In genomic region chr11:65540290-65541092, GRCh38 we compare ENCODE assay signal across 8 cellular contexts. TPM values are rescaled to one million over a fixed set of nuclear protein-coding genes. Genes with fewer than 3 reads are reported as not detected.
DNase-seq lines count a peak whose midpoint lies in the region; ATAC-seq and TF ChIP-seq lines count a peak whose summit lies in the region.

No MANE protein-coding gene starts in this region.

- peak; percentile 82 for TF ChIP-seq CTCF in coronary artery (IDR thresholded peaks at IDR 0.05)
- TF ChIP-seq CTCF in liver (IDR thresholded peaks at IDR 0.05; ENCODE audit: low read depth, low read length, missing input control), result peak; percentile 77

- H3K36me3 ChIP-seq in liver (ENCODE audit: control insufficient read depth in 4 of 4, insufficient read depth in 3 of 4, low read depth in 1 of 4, low read length in 3 of 4), result peaks cover 3 to 18% (median 11%) of the 10 kb centered on the region in 4 donors

- H3K27me3 ChIP-seq in liver (ENCODE audit: control insufficient read depth in 4 of 4, insufficient read depth in 4 of 4, low read length in 3 of 4), result no peaks in the 10 kb centered on the region

- H3K4me1 ChIP-seq in liver (ENCODE audit: control insufficient read depth in 4 of 4, insufficient read depth in 4 of 4, low read length in 3 of 4), result peaks cover 9 to 33% (median 21%) of the 10 kb centered on the region in 4 donors

- H3K27me3 Mint-ChIP-seq in activated CD4-positive, alpha-beta T cell treated with anti-CD3 and anti-CD28 coated beads, Interleukin-2, amount 10 ng/mL, durations not matched to agents 7 days and 5 days, result no peaks in the 10 kb centered on the region

- H3K4me1 Mint-ChIP-seq in activated CD4-positive, alpha-beta T cell treated with anti-CD3 and anti-CD28 coated beads, Interleukin-2, amount 10 ng/mL, durations not matched to agents 7 days and 5 days, result peaks cover 19% of the 10 kb centered on the region

- H3K27ac ChIP-seq in coronary artery, result peak overlapping the region; percentile 64 to 93
- peak overlapping the region; percentile 74 to 84 for H3K27ac ChIP-seq in liver (ENCODE audit: low read depth in 1 of 2, low read length in 2 of 2)

- peak; percentile 80 to 83 for TF ChIP-seq RAD21 in liver (IDR thresholded peaks at IDR 0.05)

- no peaks in the 10 kb centered on the region for H3K9me3 Mint-ChIP-seq in activated CD4-positive, alpha-beta T cell treated with anti-CD3 and anti-CD28 coated beads, Interleukin-2, amount 10 ng/mL, durations not matched to agents 7 days and 5 days

- in situ Hi-C loops in ACHN (cut with HindIII; ENCODE audit: low pct_ligation_motif_present, low pct_unique_long_range_greater_than_20kb, low sequenced_read_pairs), result no loop called here

- under 1% methylated on average over 78 of the region's 78 CpGs for WGBS in liver

- H3K4me3 Mint-ChIP-seq in activated CD4-positive, alpha-beta T cell treated with anti-CD3 and anti-CD28 coated beads, Interleukin-2, amount 10 ng/mL, durations not matched to agents 7 days and 5 days, result peak overlapping the region; percentile 78

- DNase-seq in ACHN, result peak; percentile 79
- DNase-seq in NCI-H345 treated with DMSO at 0.1 percent for 48 hours (lab: John Stamatoyannopoulos, UW; ENCODE audit: unreplicated experiment), result peak; percentile 51
- DNase-seq in activated CD4-positive, alpha-beta T cell treated with anti-CD3 and anti-CD28 coated beads, Interleukin-2, amount 10 ng/mL, durations not matched to agents 7 days and 5 days, result peak; percentile 87
- peak; percentile 96 for DNase-seq in coronary artery (ENCODE audit: low spot score)
- DNase-seq in stimulated activated CD4-positive, alpha-beta T cell treated with anti-CD3 and anti-CD28 coated beads, Interleukin-4, amount 100 ng/mL, for 24 hours, result peak; percentile 90

- H3K27ac Mint-ChIP-seq in activated CD4-positive, alpha-beta T cell treated with anti-CD3 and anti-CD28 coated beads, Interleukin-2, amount 10 ng/mL, durations not matched to agents 7 days and 5 days, result peak overlapping the region; percentile 88

- no peaks in the 10 kb centered on the region for H3K9me3 ChIP-seq in liver (ENCODE audit: control insufficient read depth in 4 of 4, low read length in 3 of 4)

- CTCF ChIA-PET in activated CD4-positive, alpha-beta T cell treated with anti-CD3 and anti-CD28 coated beads, Interleukin-2, amount 10 ng/mL, durations not matched to agents 7 days and 5 days (lab: Charles Lee), result interaction anchor here (0.7 to 5.8 kb wide), 34 partner anchors 8 to 505 kb away, joined by 3 to 75 read pairs (median 5); partner anchors contain the start of genes EHBP1L1, FAM89B, FIBP and KCNK7

- peak overlapping the region in 1 of 2 donors; percentile 15 for H3K9ac ChIP-seq in liver (ENCODE audit: low read depth in 1 of 2, low read length in 2 of 2)

- POLR2A ChIA-PET in activated CD4-positive, alpha-beta T cell treated with anti-CD3 and anti-CD28 coated beads, Interleukin-2, amount 10 ng/mL, durations not matched to agents 7 days and 5 days (lab: Charles Lee), result interaction anchor here (0.5 to 0.6 kb wide), 2 partner anchors 41 to 171 kb away, joined by 6 read pairs; partner anchors contain the start of gene MALAT1

- H3K36me3 Mint-ChIP-seq in activated CD4-positive, alpha-beta T cell treated with anti-CD3 and anti-CD28 coated beads, Interleukin-2, amount 10 ng/mL, durations not matched to agents 7 days and 5 days (ENCODE audit: low read depth), result peaks cover 7% of the 10 kb centered on the region

- peak overlapping the region; percentile 80 for H3K4me3 ChIP-seq in coronary artery
- H3K4me3 ChIP-seq in liver (ENCODE audit: low read depth in 1 of 3, low read length in 3 of 3), result peak overlapping the region; percentile 50 to 56 (median 51)

- peak; percentile 34 for ATAC-seq in GM18520 (IDR thresholded peaks at IDR 0.05; ENCODE audit: unreplicated experiment)
- peak; percentile 53 for ATAC-seq in HG03039 (IDR thresholded peaks at IDR 0.05; ENCODE audit: unreplicated experiment)

TF ChIP-seq in liver, 16 proteins besides CTCF, POLR2A, EP300 and RAD21:
- TF ChIP-seq GABPA (IDR thresholded peaks at IDR 0.05 in 1 of 2, conservative IDR thresholded peaks at IDR 0.05 in 1 of 2) (peak in 1 of 2 donors; percentile 34), FOXA1 (IDR thresholded peaks at IDR 0.05) (no peak), EGR1 (IDR thresholded peaks at IDR 0.05; ENCODE audit: low read depth in 2 of 2) (peak; percentile 55 to 66), TAF1 (conservative IDR thresholded peaks at IDR 0.05) (no peak), SP1 (IDR thresholded peaks at IDR 0.05) (peak; percentile 31)

RNA-seq across cellular contexts. Expression of gene SCYL1, which starts 15.6 kb away (rescaled TPM):
- 10 to 100 TPM; 59.1 to 62.1 TPM for total RNA-seq in activated CD4-positive, alpha-beta T cell treated with anti-CD3 and anti-CD28 coated beads, Interleukin-2, amount 10 ng/mL, durations not matched to agents 7 days and 5 days
- 10 to 100 TPM; 33.7 to 59.5 TPM for total RNA-seq in liver
- 10 to 100 TPM; 45.6 to 62.0 TPM for polyA plus RNA-seq in liver

RNA-seq across cellular contexts. Expression of gene LTBP3, which starts 17.7 kb away (rescaled TPM):
- total RNA-seq in activated CD4-positive, alpha-beta T cell treated with anti-CD3 and anti-CD28 coated beads, Interleukin-2, amount 10 ng/mL, durations not matched to agents 7 days and 5 days, result 10 to 100 TPM; 80.2 to 92.5 TPM
- total RNA-seq in liver, result 10 to 100 TPM; 16.0 to 17.9 TPM
- polyA plus RNA-seq in liver, result 10 to 100 TPM in 1 of 2 donors, 1 to 10 TPM in 1; 8.8 to 46.2 TPM

RNA-seq across cellular contexts. Expression of gene ZNRD2, which starts 29.8 kb away (rescaled TPM):
- total RNA-seq in activated CD4-positive, alpha-beta T cell treated with anti-CD3 and anti-CD28 coated beads, Interleukin-2, amount 10 ng/mL, durations not matched to agents 7 days and 5 days, result 10 to 100 TPM; 32.4 to 35.4 TPM
- 10 to 100 TPM; 18.2 to 22.7 TPM for total RNA-seq in liver
- polyA plus RNA-seq in liver, result 10 to 100 TPM; 33.3 to 39.5 TPM

RNA-seq across cellular contexts. Expression of gene FAM89B, which starts 31.8 kb away (rescaled TPM):
- total RNA-seq in activated CD4-positive, alpha-beta T cell treated with anti-CD3 and anti-CD28 coated beads, Interleukin-2, amount 10 ng/mL, durations not matched to agents 7 days and 5 days, result 10 to 100 TPM; 34.1 to 42.1 TPM
- 10 to 100 TPM in 1 of 2 donors, 1 to 10 TPM in 1; 4.7 to 16.7 TPM for total RNA-seq in liver
- polyA plus RNA-seq in liver, result 10 to 100 TPM in 1 of 2 donors, 1 to 10 TPM in 1; 7.7 to 11.4 TPM

RNA-seq across cellular contexts. Expression of gene EHBP1L1, which starts 35.4 kb away (rescaled TPM):
- 10 to 100 TPM; 69.2 to 96.7 TPM for total RNA-seq in activated CD4-positive, alpha-beta T cell treated with anti-CD3 and anti-CD28 coated beads, Interleukin-2, amount 10 ng/mL, durations not matched to agents 7 days and 5 days
- total RNA-seq in liver, result 100 to 1,000 TPM in 1 of 2 donors, 10 to 100 TPM in 1; 13.6 to 120 TPM
- 1 to 10 TPM; 1.1 to 6.5 TPM for polyA plus RNA-seq in liver

Comparison
In these comparisons a context has a peak if more than half of its experiments do, and no peak if none do; other contexts are left out.
1. Peak in every context shown above with its lines: DNase-seq, ATAC-seq, H3K4me3 ChIP-seq and H3K27ac ChIP-seq.
2. RNA of gene LTBP3, which starts 17.7 kb away (total RNA-seq): 80.2 to 92.5 TPM in activated CD4-positive, alpha-beta T cell treated with anti-CD3 and anti-CD28 coated beads, Interleukin-2, amount 10 ng/mL, durations not matched to agents 7 days and 5 days; 16.0 to 17.9 TPM in liver; every median in the first group is over 4 times any median in the second.